In genomic region chr10:73878365-73878764, GRCh38 we compare ENCODE assay signal across 14 cellular contexts. TPM values are rescaled to one million over a fixed set of nuclear protein-coding genes. Genes with fewer than 3 reads are reported as not detected.
DNase-seq lines count a peak whose midpoint lies in the region; ATAC-seq, FAIRE-seq and TF ChIP-seq lines count a peak whose summit lies in the region.
"Had no signal": no experiment of that assay in that cellular context is flagged by ENCODE, and none has a peak within 500 bp of the region (broad histone marks: within the 10 kb centered on the region; RNA-seq: fewer than 3 reads in every experiment).

No MANE protein-coding gene starts in this region.

- no peak overlapping the region for H3K4me3 Mint-ChIP-seq in CD4-positive, alpha-beta T cell
- H3K4me3 Mint-ChIP-seq in naive thymus-derived CD8-positive, alpha-beta T cell: no peak overlapping the region
- H3K4me3 Mint-ChIP-seq: GM23338 had no signal

- no peak for TF ChIP-seq POLR2A in K562 (conservative IDR thresholded peaks at IDR 0.05)

- BruUV-seq in K562 (replicated peaks; lab: Mats Ljungman, UMichigan): no TSS peak

- H3K9me1 ChIP-seq in K562 (ENCODE audit: control insufficient read depth, insufficient read depth, low read length): no peaks in the 10 kb centered on the region

- in situ Hi-C loops in K562 (cut with MboI): loop anchor here (5.0 to 10.0 kb wide), 3 partner anchors 101 to 626 kb away; partner anchors contain the start of gene MRPS16

- no peaks in the 10 kb centered on the region for H3K27me3 Mint-ChIP-seq in CD4-positive, alpha-beta T cell
- peaks cover 0 to 2% (median 0%) of the 10 kb centered on the region in 5 donors for H3K27me3 Mint-ChIP-seq in naive thymus-derived CD8-positive, alpha-beta T cell

- no peaks in the 10 kb centered on the region for H3K9me3 ChIP-seq in CD4-positive, alpha-beta T cell (ENCODE audit: control insufficient read depth, low read length)
- H3K9me3 ChIP-seq in HEK293 (ENCODE audit: control insufficient read depth, insufficient read depth, low read depth, low read length): no peaks in the 10 kb centered on the region
- H3K9me3 ChIP-seq in K562 (replicated peaks; ENCODE audit: control insufficient read depth, insufficient read depth, low read depth, low read length): no peaks in the 10 kb centered on the region
- H3K9me3 ChIP-seq: BLaER1 treated with 17β-estradiol and CSF1 and Interleukin-3, amounts not matched to agents 10 nM and 100 nM had no signal

- TF ChIP-seq EP300 in K562 (IDR thresholded peaks at IDR 0.05; ENCODE audit: low read length): no peak

- H3K4me3 ChIP-seq in HEK293 (ENCODE audit: low read depth, low read length) (no peak overlapping the region), K562 (no peak overlapping the region), foreskin fibroblast (ENCODE audit: low read depth in 1 of 2, low read length in 2 of 2) (no peak overlapping the region)
- H3K4me3 ChIP-seq: BLaER1 treated with 17β-estradiol and CSF1 and Interleukin-3, amounts not matched to agents 10 nM and 100 nM; GM23338 had no signal

- POLR2A ChIA-PET in CD4-positive, alpha-beta T cell (lab: Charles Lee): interaction anchor here (0.8 to 1.9 kb wide), 5 partner anchors 13 to 34 kb away, joined by 3 to 16 read pairs (median 11); no protein-coding TSS in a partner anchor
- POLR2A ChIA-PET in HEK293 (lab: Yijun Ruan, JAX) (interaction anchor here (1.0 kb wide), 1 partner anchor 16 kb away, joined by 3 read pairs; no protein-coding TSS in a partner anchor), K562 (lab: Yijun Ruan, JAX) (interaction anchor here (0.6 to 1.3 kb wide), 2 partner anchors 11 to 130 kb away, joined by 3 to 5 read pairs; no protein-coding TSS in a partner anchor)
- POLR2A ChIA-PET in naive thymus-derived CD8-positive, alpha-beta T cell (lab: Charles Lee): interaction anchor here (0.6 to 7.9 kb wide), 8 partner anchors 14 to 115 kb away, joined by 3 to 106 read pairs (median 6); a partner anchor contains a TSS

- no peak for DNase-seq in CD4-positive, alpha-beta T cell
- DNase-seq in K562 (ENCODE audit: extremely low read depth in 1 of 4, low spot score in 3 of 4): no peak
- no peak for DNase-seq in naive thymus-derived CD8-positive, alpha-beta T cell
- DNase-seq in stimulated activated CD8-positive, alpha-beta memory T cell treated with anti-CD3 and anti-CD28 coated beads, Interleukin-4, amount 100 ng/mL, for 48 hours: no peak
- no peak for DNase-seq in foreskin fibroblast
- DNase-seq: ACHN, Calu3, DMS 273 treated with DMSO at 0.1 percent for 48 hours, IMR-90 had no signal

- TF ChIP-seq CTCF in CD4-positive, alpha-beta T cell (IDR thresholded peaks at IDR 0.05): no peak
- TF ChIP-seq CTCF in HEK293 (tag by site-specific recombination; IDR thresholded peaks at IDR 0.05) (no peak), K562 (IDR thresholded peaks at IDR 0.05 in 2 of 3, conservative IDR thresholded peaks at IDR 0.05 in 1 of 3; ENCODE audit: insufficient read depth in 2 of 3, low read depth in 1 of 3, low read length in 3 of 3) (no peak), foreskin fibroblast (IDR thresholded peaks at IDR 0.05; ENCODE audit: low read depth, low read length) (no peak)

- no peak for ATAC-seq in CD4-positive, alpha-beta T cell (ENCODE audit: poor library complexity)
- no peak for ATAC-seq in K562
- no peak for ATAC-seq in naive thymus-derived CD8-positive, alpha-beta T cell
- ATAC-seq in GM18517 (IDR thresholded peaks at IDR 0.05; ENCODE audit: unreplicated experiment): no peak
- ATAC-seq: GM23338 had no signal

- H2AFZ ChIP-seq in K562 (ENCODE audit: low read depth, low read length): no peak overlapping the region
- H2AFZ ChIP-seq: GM23338 had no signal

- H3K4me1 ChIP-seq in HEK293 (ENCODE audit: control insufficient read depth, insufficient read depth, low read length) (no peaks in the 10 kb centered on the region), K562 (replicated peaks in 1 of 2; ENCODE audit: control insufficient read depth in 2 of 2, insufficient read depth in 2 of 2, low read length in 2 of 2) (peaks cover 22 to 32% of the 10 kb centered on the region in 2 experiments; a peak in 4 of 5 replicates)

- H3K9ac ChIP-seq in K562 (ENCODE audit: insufficient read depth in 1 of 2, low read depth in 2 of 2, low read length in 2 of 2): no peak overlapping the region

- no peak for FAIRE-seq in K562 (lab: Jason Lieb, UNC)
- FAIRE-seq: GM18507 had no signal

- no peaks in the 10 kb centered on the region for H3K9me3 Mint-ChIP-seq in CD4-positive, alpha-beta T cell
- no peaks in the 10 kb centered on the region for H3K9me3 Mint-ChIP-seq in naive thymus-derived CD8-positive, alpha-beta T cell
- H3K9me3 Mint-ChIP-seq: GM23338 had no signal

- peaks cover 24% of the 10 kb centered on the region for H3K4me1 Mint-ChIP-seq in CD4-positive, alpha-beta T cell (ENCODE audit: low read depth)
- H3K4me1 Mint-ChIP-seq in naive thymus-derived CD8-positive, alpha-beta T cell: peaks cover 23 to 44% (median 42%) of the 10 kb centered on the region in 4 donors

- peaks cover 5% of the 10 kb centered on the region for H3K36me3 Mint-ChIP-seq in CD4-positive, alpha-beta T cell (ENCODE audit: low read depth)
- no peaks in the 10 kb centered on the region for H3K36me3 Mint-ChIP-seq in naive thymus-derived CD8-positive, alpha-beta T cell

- peaks cover 1% of the 10 kb centered on the region; the same call in 2 of the 3 replicates for H3K79me2 ChIP-seq in K562 (ENCODE audit: control insufficient read depth, insufficient read depth, low read length)

- no peak overlapping the region for H3K27ac ChIP-seq in CD4-positive, alpha-beta T cell (ENCODE audit: low read depth, low read length)
- H3K27ac ChIP-seq in HEK293 (ENCODE audit: extremely low read depth, low read depth, low read length) (no peak overlapping the region), K562 (ENCODE audit: extremely low read depth, low read depth, low read length) (no peak overlapping the region)
- H3K27ac ChIP-seq: BLaER1 treated with 17β-estradiol and CSF1 and Interleukin-3, amounts not matched to agents 10 nM and 100 nM had no signal

- H3K36me3 ChIP-seq in HEK293 (ENCODE audit: control insufficient read depth in 2 of 2, insufficient read depth in 1 of 2, low read length in 2 of 2): no peaks in the 10 kb centered on the region
- no peaks in the 10 kb centered on the region for H3K36me3 ChIP-seq in K562 (ENCODE audit: control insufficient read depth, insufficient read depth, low read length)
- H3K36me3 ChIP-seq: BLaER1 treated with 17β-estradiol and CSF1 and Interleukin-3, amounts not matched to agents 10 nM and 100 nM had no signal

- TF ChIP-seq RAD21 in K562 (CRISPR knock-in tag; conservative IDR thresholded peaks at IDR 0.05 in 1 of 2, IDR thresholded peaks at IDR 0.05 in 1 of 2): no peak

- WGBS in K562 (ENCODE audit: insufficient coverage, low coverage, missing lambda C conversion rate): 29% methylated on average over 1 of the region's 1 CpG

- H3K27me3 ChIP-seq in CD4-positive, alpha-beta T cell (ENCODE audit: control insufficient read depth, insufficient read depth, low read length): no peaks in the 10 kb centered on the region
- H3K27me3 ChIP-seq in K562 (ENCODE audit: control insufficient read depth in 2 of 2, insufficient read depth in 2 of 2, low read length in 2 of 2): no peaks in the 10 kb centered on the region
- H3K27me3 ChIP-seq: BLaER1 treated with 17β-estradiol and CSF1 and Interleukin-3, amounts not matched to agents 10 nM and 100 nM had no signal

- peak overlapping the region; percentile 72 for H3K27ac Mint-ChIP-seq in CD4-positive, alpha-beta T cell
- peak overlapping the region in 8 of 10 donors; percentile 59 to 97 (median 85) for H3K27ac Mint-ChIP-seq in naive thymus-derived CD8-positive, alpha-beta T cell
- H3K27ac Mint-ChIP-seq: GM23338 had no signal

- CTCF ChIA-PET in CD4-positive, alpha-beta T cell (lab: Charles Lee): interaction anchor here (1.1 to 4.8 kb wide), 7 partner anchors 16 to 106 kb away, joined by 4 to 103 read pairs (median 24); a partner anchor contains a TSS
- CTCF ChIA-PET in HEK293 (lab: Yijun Ruan, JAX) (interaction anchor here (0.5 to 11.0 kb wide), 19 partner anchors 9 to 296 kb away, joined by 3 to 267 read pairs (median 4); partner anchors contain the start of gene CHCHD1), K562 (lab: Yijun Ruan, JAX; ENCODE audit: low intra/inter-chr PET ratio) (no interaction called here)

- no peak overlapping the region for H3K4me2 ChIP-seq in K562 (ENCODE audit: insufficient read depth, low read length)
- H3K4me2 ChIP-seq: GM23338 had no signal

- H4K20me1 ChIP-seq in K562 (replicated peaks; ENCODE audit: control insufficient read depth, insufficient read depth, low read length): peaks cover under 1% of the 10 kb centered on the region; the same call in 1 of the 2 replicates

- intact Hi-C loops in CD4-positive, alpha-beta T cell (cut with DNase I, micrococcal nuclease): loop anchor here (2.0 to 10.0 kb wide), 5 partner anchors 79 to 1356 kb away; partner anchors contain the start of genes KAT6B (in 2 of the 2) and COMTD1 (in 1 of the 2)
- intact Hi-C loops in K562 (cut with micrococcal nuclease): loop anchor here (2.0 kb wide), 2 partner anchors 68 to 226 kb away; partner anchors contain the start of gene NDST2

RNA-seq across cellular contexts. Expression of gene CAMK2G, which starts 4.0 kb away (rescaled TPM):
- 10 to 100 TPM; 34.4 to 38.4 TPM for total RNA-seq in CD4-positive, alpha-beta T cell
- total RNA-seq in K562 (2011; cell fraction: chromatin; rRNA removed; ENCODE audit: low replicate concordance): 79.9 and 93.7 TPM in 2 replicates
- 44.9 and 53.3 TPM in 2 replicates for total RNA-seq in K562 (2011; cell fraction: nucleolus; rRNA removed)
- 65.0 and 92.5 TPM in 2 replicates for total RNA-seq in K562 (2011; cell fraction: nucleoplasm; rRNA removed)
- total RNA-seq in K562 (2014; rRNA removed) (23.4 and 26.7 TPM in 2 replicates), K562 (2014; rRNA removed; fragmentation: Illumina TruSeq; extraction: Trizol) (22.3 and 25.1 TPM in 2 replicates), K562 (2015; rRNA removed; fragmentation: Illumina TruSeq; extraction: Trizol) (32.2 and 33.2 TPM in 2 replicates), K562 (2021) (29.5 and 32.6 TPM in 2 replicates)
- polyA plus RNA-seq in K562 (2011; rRNA removed) (37.5 and 41.6 TPM in 2 replicates), K562 (2014; fragmentation: Illumina TruSeq; extraction: Trizol) (35.5 and 37.9 TPM in 2 replicates), K562 (2014; fragmentation: Nextera tagmentation; extraction: Ambion mirVana) (10 to 100 TPM in 1 of 2 experiments, 1 to 10 TPM in 1; 9.0 to 10.4 TPM), K562 (2014; rRNA removed) (36.2 and 37.2 TPM in 2 replicates)
- polyA plus RNA-seq in K562 (2011; cell fraction: cytosol; rRNA removed): 33.0 and 39.7 TPM in 2 replicates
- polyA plus RNA-seq in K562 (2011; cell fraction: nucleus; rRNA removed): 69.4 and 73.5 TPM in 2 replicates
- polyA plus RNA-seq in K562 (2012): 27.5 and 30.5 TPM in 2 replicates
- 31.1 and 31.9 TPM in 2 replicates for polyA minus RNA-seq in K562 (2011; rRNA and poly(A)+ RNA removed)
- polyA minus RNA-seq in K562 (2011; cell fraction: cytosol; rRNA and poly(A)+ RNA removed): 18.9 and 20.7 TPM in 2 replicates
- 25.0 and 38.0 TPM in 2 replicates for polyA minus RNA-seq in K562 (2011; cell fraction: nucleus; rRNA and poly(A)+ RNA removed)
- 10 to 100 TPM; 60.4 to 61.7 TPM for total RNA-seq in naive thymus-derived CD8-positive, alpha-beta T cell
- 1 to 10 TPM; 4.6 to 6.7 (median 5.1) TPM for polyA plus RNA-seq in naive thymus-derived CD8-positive, alpha-beta T cell

RNA-seq across cellular contexts. Expression of gene PLAU, which starts 32.6 kb away (rescaled TPM):
- total RNA-seq in CD4-positive, alpha-beta T cell: not detected
- 2.8 and 5.6 TPM in 2 replicates for total RNA-seq in K562 (2011; cell fraction: chromatin; rRNA removed; ENCODE audit: low replicate concordance)
- 4.2 and 6.7 TPM in 2 replicates for total RNA-seq in K562 (2011; cell fraction: nucleolus; rRNA removed)
- total RNA-seq in K562 (2011; cell fraction: nucleoplasm; rRNA removed): 4.4 and 4.9 TPM in 2 replicates
- total RNA-seq in K562 (2014; rRNA removed): 2.1 and 2.9 TPM in 2 replicates
- 3.2 and 3.3 TPM in 2 replicates for total RNA-seq in K562 (2014; rRNA removed; fragmentation: Illumina TruSeq; extraction: Trizol)
- 16.9 and 17.5 TPM in 2 replicates for total RNA-seq in K562 (2015; rRNA removed; fragmentation: Illumina TruSeq; extraction: Trizol)
- 4.1 and 4.4 TPM in 2 replicates for total RNA-seq in K562 (2021)
- 3.4 and 5.8 TPM in 2 replicates for polyA plus RNA-seq in K562 (2011; rRNA removed)
- polyA plus RNA-seq in K562 (2011; cell fraction: cytosol; rRNA removed): 3.7 and 8.0 TPM in 2 replicates
- 11.6 and 17.7 TPM in 2 replicates for polyA plus RNA-seq in K562 (2011; cell fraction: nucleus; rRNA removed)
- 11.2 and 47.9 TPM in 2 replicates for polyA plus RNA-seq in K562 (2012)
- polyA plus RNA-seq in K562 (2014; fragmentation: Illumina TruSeq; extraction: Trizol): 4.6 and 4.9 TPM in 2 replicates
- 1 to 10 TPM; 2.3 to 2.5 TPM for polyA plus RNA-seq in K562 (2014; fragmentation: Nextera tagmentation; extraction: Ambion mirVana)
- 2.6 and 4.2 TPM in 2 replicates for polyA plus RNA-seq in K562 (2014; rRNA removed)
- 2.6 and 3.6 TPM in 2 replicates for polyA minus RNA-seq in K562 (2011; rRNA and poly(A)+ RNA removed)
- polyA minus RNA-seq in K562 (2011; cell fraction: cytosol; rRNA and poly(A)+ RNA removed): 1.6 and 4.6 TPM in 2 replicates
- polyA minus RNA-seq in K562 (2011; cell fraction: nucleus; rRNA and poly(A)+ RNA removed): 1.6 and 3.4 TPM in 2 replicates
- total RNA-seq in naive thymus-derived CD8-positive, alpha-beta T cell: under 1 TPM; 0.26 to 0.30 TPM
- polyA plus RNA-seq in naive thymus-derived CD8-positive, alpha-beta T cell: not detected
